ENCODE assay signal across 1 cellular context in genomic region chr3:153442799-153443487, GRCh38.
TF ChIP-seq lines count a peak whose summit lies in the region.

No MANE protein-coding gene starts in this region.

TF ChIP-seq in K562, 482 proteins besides CTCF, POLR2A, EP300 and RAD21:
- TF ChIP-seq CEBPG (CRISPR knock-in tag; IDR thresholded peaks at IDR 0.05) = no peak
- no peak for TF ChIP-seq CEBPG (tag; conservative IDR thresholded peaks at IDR 0.05 in 1 of 2, IDR thresholded peaks at IDR 0.05 in 1 of 2)
- TF ChIP-seq ELF2 (CRISPR knock-in tag; IDR thresholded peaks at IDR 0.05) = no peak
- TF ChIP-seq NR3C1 (CRISPR knock-in tag; IDR thresholded peaks at IDR 0.05) = no peak
- no peak for TF ChIP-seq MAFF (IDR thresholded peaks at IDR 0.05; ENCODE audit: low read length)
- TF ChIP-seq HCFC1 (IDR thresholded peaks at IDR 0.05; ENCODE audit: low read depth, low read length) = no peak
- TF ChIP-seq CXXC5 (CRISPR knock-in tag; IDR thresholded peaks at IDR 0.05) = no peak
- no peak for TF ChIP-seq CLOCK (CRISPR knock-in tag; IDR thresholded peaks at IDR 0.05; ENCODE audit: borderline replicate concordance)
- TF ChIP-seq HSF4 (CRISPR knock-in tag; IDR thresholded peaks at IDR 0.05; ENCODE audit: borderline replicate concordance) = no peak
- TF ChIP-seq MTA1 (IDR thresholded peaks at IDR 0.05; ENCODE audit: borderline replicate concordance) = no peak
- TF ChIP-seq MXI1 (IDR thresholded peaks at IDR 0.05; ENCODE audit: low read depth, low read length) = no peak
- no peak for TF ChIP-seq CHD4 (IDR thresholded peaks at IDR 0.05; ENCODE audit: insufficient read depth, insufficient replicate concordance, low read depth, low read length, poor library complexity, severe bottlenecking)
- no peak for TF ChIP-seq NCOR1 (IDR thresholded peaks at IDR 0.05)
- TF ChIP-seq SIN3A (IDR thresholded peaks at IDR 0.05; ENCODE audit: borderline replicate concordance in 2 of 2, control insufficient read depth in 1 of 2, low read depth in 2 of 2, low read length in 2 of 2) = no peak
- no peak for TF ChIP-seq MBD1 (CRISPR knock-in tag; IDR thresholded peaks at IDR 0.05)
- TF ChIP-seq MLLT1 (IDR thresholded peaks at IDR 0.05) = no peak
- TF ChIP-seq ZEB2 (IDR thresholded peaks at IDR 0.05) = no peak
